ENCODE assay signal across 22 cellular contexts in genomic region chr11:115244758-115245157, GRCh38.
DNase-seq lines count a peak whose midpoint lies in the region; ATAC-seq and TF ChIP-seq lines count a peak whose summit lies in the region.
"Had no signal": no experiment of that assay in that cellular context is flagged by ENCODE, and none has a peak within 500 bp of the region (broad histone marks: within the 10 kb centered on the region; RNA-seq: fewer than 3 reads in every experiment).

No MANE protein-coding gene starts in this region.

- H4K20me1 ChIP-seq in SK-N-SH (ENCODE audit: insufficient read depth) = no peaks in the 10 kb centered on the region

- TF ChIP-seq EP300 in SK-N-SH (IDR thresholded peaks at IDR 0.05; ENCODE audit: borderline replicate concordance in 1 of 2, low read depth in 1 of 2, low read length in 1 of 2) = no peak

- peak overlapping the region in 1 of 2 experiments; percentile 34; a peak in 1 of 4 replicates for H3K27ac ChIP-seq in SK-N-SH (ENCODE audit: low read depth in 2 of 2, low read length in 1 of 2)
- H3K27ac ChIP-seq: esophagus squamous epithelium, right lobe of liver, testis had no signal

- no peak overlapping the region for H2AFZ ChIP-seq in SK-N-SH (ENCODE audit: low read depth)

- CTCF ChIA-PET in SK-N-SH (lab: Yijun Ruan, JAX) = interaction anchor here (0.6 to 2.2 kb wide), 2 partner anchors 26 to 364 kb away, joined by 3 to 6 read pairs; no protein-coding TSS in a partner anchor

- H3F3A ChIP-seq in SK-N-SH (replicated peaks; ENCODE audit: insufficient read depth) = no peaks in the 10 kb centered on the region

- TF ChIP-seq CTCF in SK-N-SH (IDR thresholded peaks at IDR 0.05) = no peak

- no peak for TF ChIP-seq RAD21 in SK-N-SH (IDR thresholded peaks at IDR 0.05; ENCODE audit: low read length)

- no peaks in the 10 kb centered on the region for H3K36me3 ChIP-seq in SK-N-SH (replicated peaks in 1 of 2; ENCODE audit: control insufficient read depth in 1 of 2, insufficient read depth in 2 of 2, low read length in 1 of 2)
- H3K36me3 ChIP-seq: esophagus squamous epithelium, right lobe of liver had no signal

- no peaks in the 10 kb centered on the region for H3K9me2 ChIP-seq in SK-N-SH

- H3K4me2 ChIP-seq in SK-N-SH = no peak overlapping the region

- no peaks in the 10 kb centered on the region for H3K79me2 ChIP-seq in SK-N-SH (ENCODE audit: insufficient read depth)

- 70% methylated on average over 7 of the region's 7 CpGs for WGBS in SK-N-SH (ENCODE audit: low lambda C conversion rate)

- no peak overlapping the region for H3K4me3 ChIP-seq in SK-N-SH (ENCODE audit: low read depth in 2 of 2, low read length in 1 of 2)
- H3K4me3 ChIP-seq: esophagus squamous epithelium, right lobe of liver, testis had no signal

- no peaks in the 10 kb centered on the region for H3K27me3 ChIP-seq in SK-N-SH (ENCODE audit: insufficient read depth)
- H3K27me3 ChIP-seq: esophagus squamous epithelium, right lobe of liver, testis had no signal

- H3K9ac ChIP-seq in SK-N-SH = no peak overlapping the region

- H3K9me3 ChIP-seq in SK-N-SH = no peaks in the 10 kb centered on the region
- H3K9me3 ChIP-seq: esophagus squamous epithelium, right lobe of liver, testis had no signal

- peak; percentile 71 for DNase-seq in COLO829 (ENCODE audit: low spot score)
- DNase-seq in NCI-H69 (lab: John Stamatoyannopoulos, UW) = peak; percentile 25
- DNase-seq in foreskin melanocyte = peak; percentile 56
- DNase-seq in nucleus accumbens (lab: John Stamatoyannopoulos, UW) = peak in 36 of 56 donors; percentile 5 to 74 (median 26)
- no peak for DNase-seq in inferior parietal cortex (ENCODE audit: extremely low spot score)
- no peak for DNase-seq in LoVo (ENCODE audit: low spot score)
- no peak for DNase-seq in SK-N-SH
- DNase-seq: activated CD4-positive, CD25-positive, alpha-beta regulatory T cell treated with anti-CD3 and anti-CD28 coated beads, Interleukin-2, amount 50 U/mL, for 72 hours; activated CD8-positive, alpha-beta T cell treated with anti-CD3 and anti-CD28 coated beads, Interleukin-2, amount 10 ng/mL, durations not matched to agents 7 days and 5 days; activated T-cell treated with anti-CD3 and anti-CD28 coated beads, Interleukin-2, amount 50 U/mL, for 1 hour; effector memory CD8-positive, alpha-beta T cell; esophagus squamous epithelium; Karpas-422; NCI-H1105 treated with DMSO at 0.1 percent for 48 hours; NCI-H2171; NCI-H82; occipital lobe; OCI-M1; right lobe of liver; testis had no signal

- ATAC-seq in HG02571 (IDR thresholded peaks at IDR 0.05; ENCODE audit: unreplicated experiment) = no peak
- ATAC-seq: activated CD8-positive, alpha-beta T cell treated with anti-CD3 and anti-CD28 coated beads, Interleukin-2, amount 10 ng/mL, durations not matched to agents 7 days and 5 days; effector memory CD8-positive, alpha-beta T cell; right lobe of liver; Right ventricle myocardium inferior had no signal

- H3K4me1 ChIP-seq in SK-N-SH (ENCODE audit: control insufficient read depth in 1 of 2, insufficient read depth in 2 of 2, low read depth in 1 of 2, low read length in 1 of 2) = peaks cover 0 to 11% of the 10 kb centered on the region in 2 experiments; a peak in 2 of 4 replicates
- H3K4me1 ChIP-seq: esophagus squamous epithelium, right lobe of liver, testis had no signal

- POLR2A ChIA-PET in SK-N-SH (lab: Yijun Ruan, JAX) = no interaction called here

TF ChIP-seq in SK-N-SH, 30 proteins besides CTCF, POLR2A, EP300 and RAD21:
- no peak for TF ChIP-seq NRF1 (IDR thresholded peaks at IDR 0.05; ENCODE audit: low read depth, low read length)
- TF ChIP-seq FOXJ3 (CRISPR knock-in tag; IDR thresholded peaks at IDR 0.05) = no peak
- TF ChIP-seq TAF1 (IDR thresholded peaks at IDR 0.05; ENCODE audit: borderline replicate concordance, low read depth, low read length) = no peak
- TF ChIP-seq ZBTB33 (IDR thresholded peaks at IDR 0.05; ENCODE audit: borderline replicate concordance, low read depth) = no peak
- TF ChIP-seq TCF12 (IDR thresholded peaks at IDR 0.05) = no peak
- no peak for TF ChIP-seq RXRA (IDR thresholded peaks at IDR 0.05; ENCODE audit: borderline replicate concordance, low read depth)
- TF ChIP-seq GABPA (IDR thresholded peaks at IDR 0.05; ENCODE audit: low read depth) = no peak
- no peak for TF ChIP-seq POLR2AphosphoS5 (IDR thresholded peaks at IDR 0.05; ENCODE audit: low read depth, low read length)
- no peak for TF ChIP-seq GATA2 (CRISPR knock-in tag; IDR thresholded peaks at IDR 0.05)
- TF ChIP-seq USF1 (IDR thresholded peaks at IDR 0.05; ENCODE audit: borderline replicate concordance, low read depth) = no peak
- no peak for TF ChIP-seq PBX3 (IDR thresholded peaks at IDR 0.05)
TF ChIP-seq in SK-N-SH: peak in this region for 0.

Comparison
In these comparisons a context has a peak if more than half of its experiments do, and no peak if none do; other contexts are left out.
1. DNase-seq: peak in COLO829 (single experiment), NCI-H69 (single experiment), foreskin melanocyte (single experiment) and nucleus accumbens (36 of 56); none in inferior parietal cortex (single experiment), LoVo (single experiment) and SK-N-SH (single experiment).